Comparison of ENCODE assay signal across 32 cellular contexts in the genomic region with DNA sequence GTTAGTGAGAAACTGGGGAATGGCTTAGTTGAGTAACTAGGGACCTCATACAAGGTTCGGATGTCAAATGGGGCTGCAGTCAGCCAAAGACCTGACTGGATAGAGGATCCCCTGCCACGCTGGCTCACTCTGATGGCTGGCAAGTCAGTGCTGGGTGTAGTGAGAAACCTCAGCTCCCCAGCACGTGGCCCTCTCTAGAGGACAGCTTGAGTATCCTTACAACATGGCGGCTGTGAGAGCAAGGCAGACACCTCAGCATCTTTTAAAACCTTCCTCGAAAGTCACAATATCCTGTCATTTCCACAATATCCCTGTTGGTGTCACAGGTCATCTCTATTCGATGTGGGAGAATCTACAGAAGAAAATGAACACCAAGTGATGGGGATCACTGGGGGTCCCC.
"Had no signal": no experiment of that assay in that cellular context is flagged by ENCODE, and none has a peak within 500 bp of the region (broad histone marks: within the 10 kb centered on the region; RNA-seq: fewer than 3 reads in every experiment).

No MANE protein-coding gene starts in this region.

- H3K4me1 Mint-ChIP-seq: immature natural killer cell; naive thymus-derived CD8-positive, alpha-beta T cell; stimulated activated effector memory CD8-positive, alpha-beta T cell treated with anti-CD3 and anti-CD28 coated beads, Interleukin-12 subunit alpha, Interleukin-12 subunit beta, amount 100 ng/mL, for 72 hours had no signal

- H3K36me3 Mint-ChIP-seq: immature natural killer cell; stimulated activated effector memory CD8-positive, alpha-beta T cell treated with anti-CD3 and anti-CD28 coated beads, Interleukin-12 subunit alpha, Interleukin-12 subunit beta, amount 100 ng/mL, for 72 hours had no signal

- H3K9me3 ChIP-seq: lower lobe of right lung, pancreas, prostate gland, suprapubic skin, thoracic aorta, tibial artery, upper lobe of right lung had no signal

- H3K27me3 ChIP-seq: left lung, pancreas, suprapubic skin, tibial artery, upper lobe of right lung had no signal

- ATAC-seq: left colon; left lung; lower lobe of right lung; naive thymus-derived CD8-positive, alpha-beta T cell; right cardiac atrium; sciatic nerve; stimulated activated effector memory CD8-positive, alpha-beta T cell treated with anti-CD3 and anti-CD28 coated beads, Interleukin-12 subunit alpha, Interleukin-12 subunit beta, amount 100 ng/mL, for 72 hours; upper lobe of right lung had no signal

- FAIRE-seq: islet of Langerhans, kidney, pancreas, urothelium cell line had no signal

- H3K4me3 ChIP-seq: left lung, lower lobe of right lung, pancreas, prostate gland, skin epidermis, suprapubic skin, thoracic aorta, tibial artery, upper lobe of right lung had no signal

- H3K27ac Mint-ChIP-seq: immature natural killer cell; naive thymus-derived CD8-positive, alpha-beta T cell; nephron; stimulated activated effector memory CD8-positive, alpha-beta T cell treated with anti-CD3 and anti-CD28 coated beads, Interleukin-12 subunit alpha, Interleukin-12 subunit beta, amount 100 ng/mL, for 72 hours; stimulated activated naive CD8-positive, alpha-beta T cell treated with anti-CD3 and anti-CD28 coated beads, Interleukin-15, Interleukin-2, amounts not matched to agents 100 ng/mL and 50 ng/mL, for 24 hours had no signal

- H3K9me3 Mint-ChIP-seq: immature natural killer cell; neural crest cell; stimulated activated naive CD8-positive, alpha-beta T cell treated with anti-CD3 and anti-CD28 coated beads, Interleukin-15, Interleukin-2, amounts not matched to agents 100 ng/mL and 50 ng/mL, for 24 hours had no signal

- H3K36me3 ChIP-seq: left lung, lower lobe of right lung, pancreas, prostate gland, suprapubic skin, thoracic aorta, tibial artery, upper lobe of right lung had no signal

- H3K4me1 ChIP-seq: left lung, lower lobe of right lung, prostate gland, suprapubic skin, upper lobe of right lung had no signal

- DNase-seq: hypothalamus; immature natural killer cell; kidney; left colon; left lung; lower lobe of right lung; mesendoderm; naive thymus-derived CD8-positive, alpha-beta T cell; nucleus accumbens; pancreas; posterior cingulate gyrus; retina; right cardiac atrium; stimulated activated CD4-positive, alpha-beta T cell treated with anti-CD3 and anti-CD28 coated beads, Interleukin-12 subunit alpha, Interleukin-12 subunit beta, amount 100 ng/mL, for 4 hours; stimulated activated CD4-positive, alpha-beta T cell treated with anti-CD3 and anti-CD28 coated beads, Interleukin-15, amount 100 ng/mL, for 24 hours; stimulated activated CD4-positive, alpha-beta T cell treated with anti-CD3 and anti-CD28 coated beads, Interleukin-2, amount 100 ng/mL, for 24 hours; stimulated activated CD4-positive, alpha-beta T cell treated with anti-CD3 and anti-CD28 coated beads, Interleukin-4, amount 100 ng/mL, for 1 hour; stimulated activated naive CD4-positive, alpha-beta T cell; tibial artery; trophoblast cell; upper lobe of right lung had no signal

- H3K4me3 Mint-ChIP-seq: immature natural killer cell; naive thymus-derived CD8-positive, alpha-beta T cell; nephron; neural crest cell; stimulated activated effector memory CD8-positive, alpha-beta T cell treated with anti-CD3 and anti-CD28 coated beads, Interleukin-12 subunit alpha, Interleukin-12 subunit beta, amount 100 ng/mL, for 72 hours; stimulated activated naive CD8-positive, alpha-beta T cell treated with anti-CD3 and anti-CD28 coated beads, Interleukin-15, Interleukin-2, amounts not matched to agents 100 ng/mL and 50 ng/mL, for 24 hours had no signal

- H3K27ac ChIP-seq: left lung, lower lobe of right lung, prostate gland, suprapubic skin, thoracic aorta, tibial artery, upper lobe of right lung had no signal
